In genomic region chr1:192544983-192545393, GRCh38 we compare ENCODE assay signal across 9 cellular contexts. TPM values are rescaled to one million over a fixed set of nuclear protein-coding genes. Genes with fewer than 3 reads are reported as not detected.
A peak's percentile ranks its signal among the peaks of the same experiment; 100 is the strongest.
DNase-seq lines count a peak whose midpoint lies in the region; ATAC-seq and TF ChIP-seq lines count a peak whose summit lies in the region.
"Had no signal": no experiment of that assay in that cellular context is flagged by ENCODE, and none has a peak within 500 bp of the region (broad histone marks: within the 10 kb centered on the region; RNA-seq: fewer than 3 reads in every experiment).

No MANE protein-coding gene starts in this region.

- peak; percentile 56 for DNase-seq in HFFc6
- DNase-seq in NCI-H226 = peak; percentile 24
- DNase-seq in esophagus muscularis mucosa (ENCODE audit: extremely low spot score) = no peak
- no peak for DNase-seq in NCI-H748 (lab: John Stamatoyannopoulos, UW; ENCODE audit: unreplicated experiment)
- DNase-seq in prostate gland (ENCODE audit: low spot score) = no peak
- no peak for DNase-seq in SKM-1 treated with dmso at 0.1 percent for 144 hours (lab: John Stamatoyannopoulos, UW; ENCODE audit: unreplicated experiment)
- no peak for DNase-seq in GM19240 (ENCODE audit: insufficient read length, low spot score)
- DNase-seq: T-cell had no signal

- TF ChIP-seq CTCF in HFFc6 (IDR thresholded peaks at IDR 0.05) (no peak), esophagus muscularis mucosa (IDR thresholded peaks at IDR 0.05) (no peak), prostate gland (IDR thresholded peaks at IDR 0.05) (no peak)

- H3K9me3 ChIP-seq in esophagus muscularis mucosa (no peaks in the 10 kb centered on the region), prostate gland (no peaks in the 10 kb centered on the region)

- WGBS in esophagus muscularis mucosa = 42% methylated on average over 5 of the region's 5 CpGs
- 52% methylated on average over 5 of the region's 5 CpGs for WGBS in prostate gland

- H3K36me3 ChIP-seq in esophagus muscularis mucosa (no peaks in the 10 kb centered on the region), prostate gland (no peaks in the 10 kb centered on the region)

- H3K27ac ChIP-seq in esophagus muscularis mucosa (replicated peaks in 1 of 4) = peak overlapping the region; percentile 34 to 56 (median 40)
- H3K27ac ChIP-seq in prostate gland = no peak overlapping the region

- no peaks in the 10 kb centered on the region; the same call in 1 of the 2 replicates for H3K36me3 Mint-ChIP-seq in HFFc6 (ENCODE audit: low read depth)
- H3K36me3 Mint-ChIP-seq: T-cell had no signal

- ATAC-seq in GM18508 (IDR thresholded peaks at IDR 0.05; ENCODE audit: insufficient read depth, unreplicated experiment) = peak; percentile 72

- H3K27me3 ChIP-seq in esophagus muscularis mucosa (no peaks in the 10 kb centered on the region), prostate gland (replicated peaks; ENCODE audit: insufficient read depth) (no peaks in the 10 kb centered on the region)

- peak overlapping the region; percentile 73 for H3K4me3 Mint-ChIP-seq in HFFc6

- peaks cover 51% of the 10 kb centered on the region for H3K4me1 Mint-ChIP-seq in HFFc6 (ENCODE audit: low read depth)

- peaks cover 3% of the 10 kb centered on the region for H3K27me3 Mint-ChIP-seq in HFFc6 (ENCODE audit: insufficient read depth)
- H3K27me3 Mint-ChIP-seq: T-cell had no signal

- H3K27ac Mint-ChIP-seq in HFFc6 = peak overlapping the region; percentile 73

- no peak for TF ChIP-seq EP300 in esophagus muscularis mucosa (IDR thresholded peaks at IDR 0.05)

- peak overlapping the region in 1 of 4 donors; percentile 17 for H3K4me3 ChIP-seq in esophagus muscularis mucosa
- no peak overlapping the region for H3K4me3 ChIP-seq in prostate gland

- H3K4me1 ChIP-seq in esophagus muscularis mucosa (peaks cover 7 to 58% (median 25%) of the 10 kb centered on the region in 4 donors), prostate gland (replicated peaks) (no peaks in the 10 kb centered on the region)

- intact Hi-C loops in esophagus muscularis mucosa (cut with DNase I) = no loop called here
- intact Hi-C loops in prostate gland (cut with DNase I) = no loop called here

- no peaks in the 10 kb centered on the region for H3K9me3 Mint-ChIP-seq in HFFc6
- H3K9me3 Mint-ChIP-seq: T-cell had no signal

- no peak for TF ChIP-seq POLR2A in esophagus muscularis mucosa (IDR thresholded peaks at IDR 0.05; ENCODE audit: low read depth)
- TF ChIP-seq POLR2A in prostate gland (IDR thresholded peaks at IDR 0.05) = no peak

RNA-seq across cellular contexts. Expression of gene RGS1, which starts 30.6 kb away (rescaled TPM):
- not detected for total RNA-seq in HFFc6 (2021; fragmentation: NEBNext Ultra II Directional; extraction: Animal tissue kit (Norgen Biotek cat#: 25700))
- 10 to 100 TPM in 3 of 4 donors, 1 to 10 TPM in 1; 6.1 to 27.7 (median 12.5) TPM for total RNA-seq in esophagus muscularis mucosa
- total RNA-seq in prostate gland = 10 to 100 TPM; 43.0 to 57.3 TPM

Comparison
In these comparisons a context has a peak if more than half of its experiments do, and no peak if none do; other contexts are left out.
1. DNase-seq: peak in HFFc6 (single experiment) and NCI-H226 (single experiment); none in esophagus muscularis mucosa (single experiment), NCI-H748 (single experiment), prostate gland (single experiment), SKM-1 treated with dmso at 0.1 percent for 144 hours (single experiment) and GM19240 (single experiment).
2. H3K27ac ChIP-seq: peak in esophagus muscularis mucosa (4 of 4); none in prostate gland (0 of 2).
3. RNA of gene RGS1, which starts 30.6 kb away (total RNA-seq): 43.0 to 57.3 TPM in prostate gland and 6.1 to 27.7 TPM in esophagus muscularis mucosa; not detected in HFFc6; every median in the first group is over 4 times any median in the second.